In genomic region chr9:1050125-1050895, GRCh38 we compare ENCODE assay signal across 8 cellular contexts. TPM values are rescaled to one million over a fixed set of nuclear protein-coding genes. Genes with fewer than 3 reads are reported as not detected.
A peak's percentile ranks its signal among the peaks of the same experiment; 100 is the strongest.
DNase-seq lines count a peak whose midpoint lies in the region; ATAC-seq and TF ChIP-seq lines count a peak whose summit lies in the region.

Gene DMRT2, plus strand, starts transcription at chr9:1050357. Its CDS starts 1,257 bp downstream, at chr9:1051614.

- H2AFZ ChIP-seq in neuron (ENCODE audit: low read depth, low read length): no peak within 1 kb of the TSS

- H3K27ac Mint-ChIP-seq in CD4-positive, CD25-positive, alpha-beta regulatory T cell: no peak within 1 kb of the TSS
- H3K27ac Mint-ChIP-seq in activated naive CD8-positive, alpha-beta T cell treated with anti-CD3 and anti-CD28 coated beads for 36 hours: no peak within 1 kb of the TSS
- H3K27ac Mint-ChIP-seq in glutamatergic neuron (ENCODE audit: unreplicated experiment): no peak within 1 kb of the TSS

- H3K27me3 ChIP-seq in CD4-positive, CD25-positive, alpha-beta regulatory T cell (ENCODE audit: control insufficient read depth, insufficient read depth, low read length): peaks cover 58% of the 10 kb centered on the region
- H3K27me3 ChIP-seq in neuron (ENCODE audit: insufficient read depth, low read length): peaks cover 91% of the 10 kb centered on the region

- H3K27ac ChIP-seq in CD4-positive, CD25-positive, alpha-beta regulatory T cell (ENCODE audit: insufficient read depth, low read length, poor library complexity, severe bottlenecking): no peak within 1 kb of the TSS

- ATAC-seq in CD4-positive, CD25-positive, alpha-beta regulatory T cell (ENCODE audit: low read depth in 2 of 2): peak in 1 of 2 donors; percentile 11
- ATAC-seq in GM19467 (IDR thresholded peaks at IDR 0.05; ENCODE audit: unreplicated experiment) (peak; percentile 67), GM19452 (IDR thresholded peaks at IDR 0.05; ENCODE audit: unreplicated experiment) (no peak)

- no peak for TF ChIP-seq CTCF in glutamatergic neuron (IDR thresholded peaks at IDR 0.05; ENCODE audit: partially characterized antibody, unreplicated experiment)

- no peak within 1 kb of the TSS for H3K4me3 ChIP-seq in CD4-positive, CD25-positive, alpha-beta regulatory T cell (ENCODE audit: low read depth, low read length)
- peak within 1 kb of the TSS; percentile 25 for H3K4me3 ChIP-seq in neuron (ENCODE audit: low read length)

- H3K27me3 Mint-ChIP-seq in CD4-positive, CD25-positive, alpha-beta regulatory T cell: peaks cover 92% of the 10 kb centered on the region
- H3K27me3 Mint-ChIP-seq in activated naive CD8-positive, alpha-beta T cell treated with anti-CD3 and anti-CD28 coated beads for 36 hours: peaks cover 95% of the 10 kb centered on the region
- peaks cover 50% of the 10 kb centered on the region for H3K27me3 Mint-ChIP-seq in glutamatergic neuron (ENCODE audit: unreplicated experiment)

- H3K36me3 Mint-ChIP-seq in CD4-positive, CD25-positive, alpha-beta regulatory T cell: no peaks in the 10 kb centered on the region
- peaks cover 8% of the 10 kb centered on the region for H3K36me3 Mint-ChIP-seq in activated naive CD8-positive, alpha-beta T cell treated with anti-CD3 and anti-CD28 coated beads for 36 hours
- no peaks in the 10 kb centered on the region for H3K36me3 Mint-ChIP-seq in glutamatergic neuron (ENCODE audit: unreplicated experiment)

- H3K9me3 ChIP-seq in CD4-positive, CD25-positive, alpha-beta regulatory T cell (ENCODE audit: control insufficient read depth in 2 of 2, low read length in 2 of 2): peaks cover 0 to 4% of the 10 kb centered on the region in 2 experiments
- peaks cover 13% of the 10 kb centered on the region for H3K9me3 ChIP-seq in neuron (ENCODE audit: low read length)

- DNase-seq in CD4-positive, CD25-positive, alpha-beta regulatory T cell: peak in 1 of 3 donors; percentile 64
- DNase-seq in NCI-H1436 treated with DMSO at 0.1 percent for 48 hours (lab: John Stamatoyannopoulos, UW) (peak; percentile 8), glutamatergic neuron (peak; percentile 93), SW 1271 (lab: John Stamatoyannopoulos, UW) (no peak)
- peak; percentile 49 for DNase-seq in activated naive CD8-positive, alpha-beta T cell treated with anti-CD3 and anti-CD28 coated beads for 36 hours

- H3K4me3 Mint-ChIP-seq in CD4-positive, CD25-positive, alpha-beta regulatory T cell: peak within 1 kb of the TSS; percentile 52 to 90 (median 74)
- H3K4me3 Mint-ChIP-seq in activated naive CD8-positive, alpha-beta T cell treated with anti-CD3 and anti-CD28 coated beads for 36 hours: peak within 1 kb of the TSS; percentile 55
- peak within 1 kb of the TSS; percentile 85 for H3K4me3 Mint-ChIP-seq in glutamatergic neuron (ENCODE audit: unreplicated experiment)

- peaks cover 15 to 58% (median 28%) of the 10 kb centered on the region in 4 donors for H3K4me1 Mint-ChIP-seq in CD4-positive, CD25-positive, alpha-beta regulatory T cell
- H3K4me1 Mint-ChIP-seq in activated naive CD8-positive, alpha-beta T cell treated with anti-CD3 and anti-CD28 coated beads for 36 hours: peaks cover 52% of the 10 kb centered on the region
- H3K4me1 Mint-ChIP-seq in glutamatergic neuron (ENCODE audit: low read depth, unreplicated experiment): peaks cover 19% of the 10 kb centered on the region

- H3K36me3 ChIP-seq in CD4-positive, CD25-positive, alpha-beta regulatory T cell (ENCODE audit: control insufficient read depth, insufficient read depth, low read length): no peaks in the 10 kb centered on the region
- H3K36me3 ChIP-seq in neuron (ENCODE audit: insufficient read depth, low read length): no peaks in the 10 kb centered on the region

- peaks cover 51% of the 10 kb centered on the region for H3K4me1 ChIP-seq in CD4-positive, CD25-positive, alpha-beta regulatory T cell (ENCODE audit: control insufficient read depth, insufficient read depth, low read length, poor library complexity, severe bottlenecking)
- H3K4me1 ChIP-seq in neuron (ENCODE audit: insufficient read depth, low read length): peaks cover 3% of the 10 kb centered on the region

- peaks cover 0 to 19% (median 4%) of the 10 kb centered on the region in 7 donors for H3K9me3 Mint-ChIP-seq in CD4-positive, CD25-positive, alpha-beta regulatory T cell
- peaks cover 6% of the 10 kb centered on the region for H3K9me3 Mint-ChIP-seq in activated naive CD8-positive, alpha-beta T cell treated with anti-CD3 and anti-CD28 coated beads for 36 hours
- peaks cover 16% of the 10 kb centered on the region for H3K9me3 Mint-ChIP-seq in glutamatergic neuron (ENCODE audit: unreplicated experiment)

RNA-seq across cellular contexts. Expression of gene DMRT2, which starts in this region (rescaled TPM):
- total RNA-seq in CD4-positive, CD25-positive, alpha-beta regulatory T cell: not detected
- not detected for polyA plus RNA-seq in CD4-positive, CD25-positive, alpha-beta regulatory T cell
- total RNA-seq in activated naive CD8-positive, alpha-beta T cell treated with anti-CD3 and anti-CD28 coated beads for 36 hours: not detected
- 0.56 TPM for total RNA-seq in glutamatergic neuron (ENCODE audit: unreplicated experiment)

Comparison
In these comparisons a context has a peak if more than half of its experiments do, and no peak if none do; other contexts are left out.
1. Peak in DNase-seq in activated naive CD8-positive, alpha-beta T cell treated with anti-CD3 and anti-CD28 coated beads for 36 hours; RNA of the gene not detected or under 1 TPM.
2. Peak in DNase-seq in glutamatergic neuron; RNA of the gene not detected or under 1 TPM.